14 cellular contexts compared by ENCODE assay signal in the genomic region with DNA sequence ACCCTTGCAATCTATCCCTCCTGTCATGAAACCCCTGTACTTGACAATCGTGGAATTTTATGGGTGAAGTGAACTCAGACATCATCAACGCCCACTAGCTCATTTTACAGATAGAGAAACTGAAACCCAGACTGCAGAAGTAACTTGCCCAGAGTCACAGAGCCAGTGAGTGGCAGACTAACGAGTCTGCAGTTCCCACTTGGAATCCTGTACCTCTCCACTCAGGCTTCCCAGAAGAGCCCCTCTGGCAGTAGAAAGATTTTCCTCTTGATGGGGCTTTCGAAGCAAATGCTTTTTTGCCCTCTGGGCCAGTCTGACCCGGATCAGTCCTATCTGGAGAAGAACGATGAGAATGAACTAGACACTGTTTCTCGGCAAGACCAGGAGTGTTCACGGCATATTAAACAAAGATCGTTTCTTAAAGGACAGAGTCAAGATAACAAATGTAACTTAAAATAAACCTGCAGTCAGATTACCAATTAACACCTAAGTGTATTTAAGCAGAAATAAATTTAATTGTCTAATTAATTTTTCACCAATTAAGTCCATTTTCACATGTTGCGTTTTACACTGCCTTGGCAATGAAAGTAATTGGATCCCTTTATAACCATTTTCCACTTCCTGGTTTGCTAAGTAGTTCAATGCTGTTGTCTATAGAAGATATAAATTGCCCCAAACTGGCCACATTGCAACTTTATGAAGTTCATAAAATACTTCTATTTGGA.
DNase-seq lines count a peak whose midpoint lies in the region; ATAC-seq and TF ChIP-seq lines count a peak whose summit lies in the region.
"Had no signal": no experiment of that assay in that cellular context is flagged by ENCODE, and none has a peak within 500 bp of the region (broad histone marks: within the 10 kb centered on the region; RNA-seq: fewer than 3 reads in every experiment).

No MANE protein-coding gene starts in this region.

- peak overlapping the region; percentile 31 for H3K4me3 ChIP-seq in AG10803 (ENCODE audit: low read length)
- H3K4me3 ChIP-seq in adipocyte (ENCODE audit: low read length) = peak overlapping the region; percentile 73
- H3K4me3 ChIP-seq in lower lobe of right lung = peak overlapping the region; percentile 50
- H3K4me3 ChIP-seq: SK-N-MC, testis had no signal

- H3K27me3 ChIP-seq in adipocyte (replicated peaks; ENCODE audit: control insufficient read depth, insufficient read depth, low read length) (peaks cover 8% of the 10 kb centered on the region), lower lobe of right lung (ENCODE audit: low read depth) (no peaks in the 10 kb centered on the region)
- H3K27me3 ChIP-seq: testis had no signal

- H3K9me3 Mint-ChIP-seq in HFFc6 = no peaks in the 10 kb centered on the region
- H3K9me3 Mint-ChIP-seq: neural crest cell had no signal

- H3K4me1 ChIP-seq in adipocyte (ENCODE audit: control insufficient read depth, insufficient read depth, low read length) (no peaks in the 10 kb centered on the region), lower lobe of right lung (peaks cover 6% of the 10 kb centered on the region)
- H3K4me1 ChIP-seq: testis had no signal

- H3K9ac ChIP-seq in adipocyte (ENCODE audit: low read length) = peak overlapping the region; percentile 61

- no peaks in the 10 kb centered on the region for H3K9me3 ChIP-seq in adipocyte (ENCODE audit: control insufficient read depth, low read length)
- no peaks in the 10 kb centered on the region for H3K9me3 ChIP-seq in lower lobe of right lung
- H3K9me3 ChIP-seq: testis had no signal

- H3K4me1 Mint-ChIP-seq in HFFc6 (ENCODE audit: low read depth) = peaks cover 19% of the 10 kb centered on the region

- H3K4me3 Mint-ChIP-seq in HFFc6 = peak overlapping the region; percentile 82
- H3K4me3 Mint-ChIP-seq: neural crest cell had no signal

- TF ChIP-seq CTCF in AG10803 (conservative IDR thresholded peaks at IDR 0.05; ENCODE audit: low read length) (no peak), HFFc6 (IDR thresholded peaks at IDR 0.05) (no peak), lower lobe of right lung (IDR thresholded peaks at IDR 0.05) (no peak)

- peaks cover 12% of the 10 kb centered on the region for H3K27me3 Mint-ChIP-seq in HFFc6 (ENCODE audit: insufficient read depth)

- H3K36me3 ChIP-seq in adipocyte (ENCODE audit: control insufficient read depth, insufficient read depth, low read length, severe bottlenecking) (no peaks in the 10 kb centered on the region), lower lobe of right lung (no peaks in the 10 kb centered on the region)

- ATAC-seq in lower lobe of right lung (peak; percentile 80 to 81), HG02763 (IDR thresholded peaks at IDR 0.05; ENCODE audit: unreplicated experiment) (no peak), GM21381 (IDR thresholded peaks at IDR 0.05; ENCODE audit: unreplicated experiment) (no peak)

- intact Hi-C loops in lower lobe of right lung (cut with DNase I) = no loop called here

- no peaks in the 10 kb centered on the region for H3K36me3 Mint-ChIP-seq in HFFc6 (ENCODE audit: low read depth)

- H3K27ac ChIP-seq in lower lobe of right lung = peak overlapping the region; percentile 56
- H3K27ac ChIP-seq: SK-N-MC, testis had no signal

- 0 out of 2 replicates have a peak overlapping the region, but pooled peaks have one; percentile 25 for H3K27ac Mint-ChIP-seq in HFFc6

- DNase-seq in AG10803 (ENCODE audit: low read depth) = no peak
- no peak for DNase-seq in HFFc6
- no peak for DNase-seq in adipocyte (ENCODE audit: low read depth)
- DNase-seq in lower lobe of right lung = no peak
- DNase-seq in Ammon's horn (ENCODE audit: low spot score) = no peak
- no peak for DNase-seq in NCI-H2171 (lab: John Stamatoyannopoulos, UW)
- DNase-seq: aorta, HCEC 1CT, NCI-H146, testis had no signal

Comparison
In these comparisons a context has a peak if more than half of its experiments do, and no peak if none do; other contexts are left out.
1. ATAC-seq: peak in lower lobe of right lung (2 of 2); none in HG02763 (single experiment) and GM21381 (single experiment).
2. Peak in every context shown above with its lines, with median percentiles within 50 percentile points of each other: H3K4me3 ChIP-seq.